In the genomic region with DNA sequence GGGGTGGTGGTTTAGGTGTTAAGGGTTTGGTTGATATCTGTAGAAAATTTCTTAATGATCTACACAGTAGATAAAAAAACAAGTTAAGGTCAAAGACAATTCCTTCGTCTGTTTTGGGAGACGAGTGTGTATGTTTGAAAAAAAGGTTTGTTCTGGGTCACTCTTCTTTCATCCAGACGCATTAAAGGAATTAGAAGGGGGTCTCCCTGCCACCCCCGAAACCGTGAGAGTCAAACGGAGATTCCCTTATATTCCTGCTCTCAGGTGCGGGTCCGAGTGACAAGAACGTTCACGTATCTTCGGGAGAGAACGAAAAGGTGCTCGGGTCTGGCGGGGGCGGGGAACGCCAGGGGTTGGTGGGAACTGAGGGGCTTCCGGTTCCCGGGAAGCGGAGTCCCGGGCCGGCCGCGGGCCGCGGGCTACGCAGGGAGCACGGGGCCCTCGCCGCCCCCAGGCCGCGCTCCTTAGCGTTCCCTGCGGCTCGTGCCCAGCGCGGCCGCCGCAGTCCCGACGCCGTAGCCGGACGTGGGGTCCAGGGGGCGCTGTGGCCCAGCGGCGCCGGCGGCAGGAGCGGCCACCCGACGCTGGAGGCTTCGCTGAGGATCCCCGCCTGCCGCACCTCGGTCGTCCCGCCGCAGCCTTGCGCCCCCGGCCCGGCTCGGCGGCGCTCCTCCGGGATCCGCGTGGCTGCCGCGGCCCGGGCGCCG, we compare ENCODE assay signal across 1 cellular context.
A peak's percentile ranks its signal among the peaks of the same experiment; 100 is the strongest.
TF ChIP-seq lines count a peak whose summit lies in the region.

A gene with protein sequence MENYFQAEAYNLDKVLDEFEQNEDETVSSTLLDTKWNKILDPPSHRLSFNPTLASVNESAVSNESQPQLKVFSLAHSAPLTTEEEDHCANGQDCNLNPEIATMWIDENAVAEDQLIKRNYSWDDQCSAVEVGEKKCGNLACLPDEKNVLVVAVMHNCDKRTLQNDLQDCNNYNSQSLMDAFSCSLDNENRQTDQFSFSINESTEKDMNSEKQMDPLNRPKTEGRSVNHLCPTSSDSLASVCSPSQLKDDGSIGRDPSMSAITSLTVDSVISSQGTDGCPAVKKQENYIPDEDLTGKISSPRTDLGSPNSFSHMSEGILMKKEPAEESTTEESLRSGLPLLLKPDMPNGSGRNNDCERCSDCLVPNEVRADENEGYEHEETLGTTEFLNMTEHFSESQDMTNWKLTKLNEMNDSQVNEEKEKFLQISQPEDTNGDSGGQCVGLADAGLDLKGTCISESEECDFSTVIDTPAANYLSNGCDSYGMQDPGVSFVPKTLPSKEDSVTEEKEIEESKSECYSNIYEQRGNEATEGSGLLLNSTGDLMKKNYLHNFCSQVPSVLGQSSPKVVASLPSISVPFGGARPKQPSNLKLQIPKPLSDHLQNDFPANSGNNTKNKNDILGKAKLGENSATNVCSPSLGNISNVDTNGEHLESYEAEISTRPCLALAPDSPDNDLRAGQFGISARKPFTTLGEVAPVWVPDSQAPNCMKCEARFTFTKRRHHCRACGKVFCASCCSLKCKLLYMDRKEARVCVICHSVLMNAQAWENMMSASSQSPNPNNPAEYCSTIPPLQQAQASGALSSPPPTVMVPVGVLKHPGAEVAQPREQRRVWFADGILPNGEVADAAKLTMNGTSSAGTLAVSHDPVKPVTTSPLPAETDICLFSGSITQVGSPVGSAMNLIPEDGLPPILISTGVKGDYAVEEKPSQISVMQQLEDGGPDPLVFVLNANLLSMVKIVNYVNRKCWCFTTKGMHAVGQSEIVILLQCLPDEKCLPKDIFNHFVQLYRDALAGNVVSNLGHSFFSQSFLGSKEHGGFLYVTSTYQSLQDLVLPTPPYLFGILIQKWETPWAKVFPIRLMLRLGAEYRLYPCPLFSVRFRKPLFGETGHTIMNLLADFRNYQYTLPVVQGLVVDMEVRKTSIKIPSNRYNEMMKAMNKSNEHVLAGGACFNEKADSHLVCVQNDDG (N-terminal part only) (plus strand): TSS at position 577 of the 707 bp plus-strand sequence. CDS start 91,118 bp downstream, outside the sequence.

TF ChIP-seq in K562, 482 proteins besides CTCF, POLR2A, EP300 and RAD21 (continued from another document and continues in another):
- no peak; the same call in 1 of the 2 replicates for TF ChIP-seq REST (CRISPR knock-in tag; IDR thresholded peaks at IDR 0.05; ENCODE audit: low read depth)
- peak; percentile 94 for TF ChIP-seq GATAD2B (IDR thresholded peaks at IDR 0.05; ENCODE audit: borderline replicate concordance)
- TF ChIP-seq NR0B1 (IDR thresholded peaks at IDR 0.05; ENCODE audit: partially characterized antibody), result no peak
- TF ChIP-seq, protein P1, sequence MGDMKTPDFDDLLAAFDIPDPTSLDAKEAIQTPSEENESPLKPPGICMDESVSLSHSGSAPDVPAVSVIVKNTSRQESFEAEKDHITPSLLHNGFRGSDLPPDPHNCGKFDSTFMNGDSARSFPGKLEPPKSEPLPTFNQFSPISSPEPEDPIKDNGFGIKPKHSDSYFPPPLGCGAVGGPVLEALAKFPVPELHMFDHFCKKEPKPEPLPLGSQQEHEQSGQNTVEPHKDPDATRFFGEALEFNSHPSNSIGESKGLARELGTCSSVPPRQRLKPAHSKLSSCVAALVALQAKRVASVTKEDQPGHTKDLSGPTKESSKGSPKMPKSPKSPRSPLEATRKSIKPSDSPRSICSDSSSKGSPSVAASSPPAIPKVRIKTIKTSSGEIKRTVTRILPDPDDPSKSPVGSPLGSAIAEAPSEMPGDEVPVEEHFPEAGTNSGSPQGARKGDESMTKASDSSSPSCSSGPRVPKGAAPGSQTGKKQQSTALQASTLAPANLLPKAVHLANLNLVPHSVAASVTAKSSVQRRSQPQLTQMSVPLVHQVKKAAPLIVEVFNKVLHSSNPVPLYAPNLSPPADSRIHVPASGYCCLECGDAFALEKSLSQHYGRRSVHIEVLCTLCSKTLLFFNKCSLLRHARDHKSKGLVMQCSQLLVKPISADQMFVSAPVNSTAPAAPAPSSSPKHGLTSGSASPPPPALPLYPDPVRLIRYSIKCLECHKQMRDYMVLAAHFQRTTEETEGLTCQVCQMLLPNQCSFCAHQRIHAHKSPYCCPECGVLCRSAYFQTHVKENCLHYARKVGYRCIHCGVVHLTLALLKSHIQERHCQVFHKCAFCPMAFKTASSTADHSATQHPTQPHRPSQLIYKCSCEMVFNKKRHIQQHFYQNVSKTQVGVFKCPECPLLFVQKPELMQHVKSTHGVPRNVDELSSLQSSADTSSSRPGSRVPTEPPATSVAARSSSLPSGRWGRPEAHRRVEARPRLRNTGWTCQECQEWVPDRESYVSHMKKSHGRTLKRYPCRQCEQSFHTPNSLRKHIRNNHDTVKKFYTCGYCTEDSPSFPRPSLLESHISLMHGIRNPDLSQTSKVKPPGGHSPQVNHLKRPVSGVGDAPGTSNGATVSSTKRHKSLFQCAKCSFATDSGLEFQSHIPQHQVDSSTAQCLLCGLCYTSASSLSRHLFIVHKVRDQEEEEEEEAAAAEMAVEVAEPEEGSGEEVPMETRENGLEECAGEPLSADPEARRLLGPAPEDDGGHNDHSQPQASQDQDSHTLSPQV (IDR thresholded peaks at IDR 0.05), result peak; percentile 73
- no peak; the same call in 1 of the 2 replicates for TF ChIP-seq HIVEP1 (CRISPR knock-in tag; IDR thresholded peaks at IDR 0.05)
- no peak for TF ChIP-seq HDAC8 (tag; IDR thresholded peaks at IDR 0.05)
- peak; percentile 70 for TF ChIP-seq SMC3 (conservative IDR thresholded peaks at IDR 0.05; ENCODE audit: insufficient read depth, low read depth, low read length)
- no peak for TF ChIP-seq ZNF23 (CRISPR knock-in tag; IDR thresholded peaks at IDR 0.05)
- TF ChIP-seq, protein P2, sequence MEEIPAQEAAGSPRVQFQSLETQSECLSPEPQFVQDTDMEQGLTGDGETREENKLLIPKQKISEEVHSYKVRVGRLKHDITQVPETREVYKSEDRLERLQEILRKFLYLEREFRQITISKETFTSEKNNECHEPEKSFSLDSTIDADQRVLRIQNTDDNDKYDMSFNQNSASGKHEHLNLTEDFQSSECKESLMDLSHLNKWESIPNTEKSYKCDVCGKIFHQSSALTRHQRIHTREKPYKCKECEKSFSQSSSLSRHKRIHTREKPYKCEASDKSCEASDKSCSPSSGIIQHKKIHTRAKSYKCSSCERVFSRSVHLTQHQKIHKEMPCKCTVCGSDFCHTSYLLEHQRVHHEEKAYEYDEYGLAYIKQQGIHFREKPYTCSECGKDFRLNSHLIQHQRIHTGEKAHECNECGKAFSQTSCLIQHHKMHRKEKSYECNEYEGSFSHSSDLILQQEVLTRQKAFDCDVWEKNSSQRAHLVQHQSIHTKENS (CRISPR knock-in tag; IDR thresholded peaks at IDR 0.05), result no peak
- TF ChIP-seq XRCC5 (IDR thresholded peaks at IDR 0.05; ENCODE audit: low read depth, low read length), result no peak
- TF ChIP-seq THAP12 (CRISPR knock-in tag; IDR thresholded peaks at IDR 0.05), result peak; percentile 88
- no peak for TF ChIP-seq THRAP3 (IDR thresholded peaks at IDR 0.05; ENCODE audit: borderline replicate concordance)
- no peak for TF ChIP-seq PCBP2 (IDR thresholded peaks at IDR 0.05; ENCODE audit: low read depth, low read length, poor library complexity, severe bottlenecking)
- no peak for TF ChIP-seq OTX1 (CRISPR knock-in tag; IDR thresholded peaks at IDR 0.05)
- TF ChIP-seq ZNF316 (IDR thresholded peaks at IDR 0.05), result no peak
- no peak; the same call in 1 of the 2 replicates for TF ChIP-seq ZSCAN29 (IDR thresholded peaks at IDR 0.05)
- no peak for TF ChIP-seq CLOCK (CRISPR knock-in tag; IDR thresholded peaks at IDR 0.05; ENCODE audit: borderline replicate concordance)
- TF ChIP-seq ZNF217 (CRISPR knock-in tag; IDR thresholded peaks at IDR 0.05), result no peak
- TF ChIP-seq STAT5B (CRISPR knock-in tag; IDR thresholded peaks at IDR 0.05), result no peak
- TF ChIP-seq TSHZ1 (CRISPR knock-in tag; IDR thresholded peaks at IDR 0.05), result no peak
- no peak for TF ChIP-seq CBFA2T2 (conservative IDR thresholded peaks at IDR 0.05)
- TF ChIP-seq RBM39 (optimal IDR thresholded peaks at IDR 0.05; ENCODE audit: low read depth, low read length), result no peak
- no peak for TF ChIP-seq ETS2 (tag; IDR thresholded peaks at IDR 0.05; ENCODE audit: borderline replicate concordance, poor library complexity, severe bottlenecking)
- no peak for TF ChIP-seq HDAC6 (IDR thresholded peaks at IDR 0.05; ENCODE audit: low read depth, low read length)
- TF ChIP-seq TEAD4 (IDR thresholded peaks at IDR 0.05; ENCODE audit: low read length), result no peak
- TF ChIP-seq TEAD4 (CRISPR knock-in tag; IDR thresholded peaks at IDR 0.05; ENCODE audit: borderline replicate concordance), result no peak; the same call in 1 of the 2 replicates
- TF ChIP-seq FIP1L1 (IDR thresholded peaks at IDR 0.05; ENCODE audit: low read depth, low read length, poor library complexity, severe bottlenecking), result no peak
